In genomic region chr15:89378699-89379422, GRCh38 we compare ENCODE assay signal across 9 cellular contexts. TPM values are rescaled to one million over a fixed set of nuclear protein-coding genes. Genes with fewer than 3 reads are reported as not detected.
DNase-seq lines count a peak whose midpoint lies in the region; ATAC-seq and TF ChIP-seq lines count a peak whose summit lies in the region.
"Had no signal": no experiment of that assay in that cellular context is flagged by ENCODE, and none has a peak within 500 bp of the region (broad histone marks: within the 10 kb centered on the region; RNA-seq: fewer than 3 reads in every experiment).

No MANE protein-coding gene starts in this region.

- no peak for DNase-seq in dorsolateral prefrontal cortex
- no peak for DNase-seq in mesothelial cell of epicardium (ENCODE audit: low spot score in 2 of 2, unreplicated experiment in 2 of 2)
- no peak for DNase-seq in NOMO-1 treated with dmso at 0.1 percent for 144 hours (lab: John Stamatoyannopoulos, UW; ENCODE audit: unreplicated experiment)
- DNase-seq in stimulated activated CD4-positive, alpha-beta T cell treated with anti-CD3 and anti-CD28 coated beads, Interleukin-2, amount 100 ng/mL, for 48 hours, result no peak
- no peak for DNase-seq in activated CD4-positive, alpha-beta T cell treated with anti-CD3 and anti-CD28 coated beads, Interleukin-2, amount 50 U/mL, for 48 hours

- H3K4me3 Mint-ChIP-seq in mesothelial cell of epicardium, result peak overlapping the region; percentile 70

- H3K4me3 ChIP-seq in dorsolateral prefrontal cortex, result peak overlapping the region; percentile 3 to 63 (median 43)

- no peaks in the 10 kb centered on the region for H3K9me3 Mint-ChIP-seq in mesothelial cell of epicardium

- H3K27me3 Mint-ChIP-seq in mesothelial cell of epicardium (ENCODE audit: low read depth), result peaks cover 90% of the 10 kb centered on the region

- TF ChIP-seq CTCF in VCaP (conservative IDR thresholded peaks at IDR 0.05) (no peak), dorsolateral prefrontal cortex (IDR thresholded peaks at IDR 0.05 in 54 of 56, conservative IDR thresholded peaks at IDR 0.05 in 2 of 56; ENCODE audit: low read depth in 1 of 56, partially characterized antibody in 56 of 56) (no peak), mesothelial cell of epicardium (IDR thresholded peaks at IDR 0.05; ENCODE audit: unreplicated experiment) (no peak)

- H3K27ac Mint-ChIP-seq in mesothelial cell of epicardium, result peak overlapping the region; percentile 79

- H3K27ac ChIP-seq in VCaP (peak overlapping the region; percentile 82), dorsolateral prefrontal cortex (peak overlapping the region in 58 of 59 donors; percentile 43 to 92 (median 84)), temporal lobe (ENCODE audit: low read depth, low read length) (peak overlapping the region; percentile 65)
- H3K27ac ChIP-seq: right lobe of liver had no signal

- ATAC-seq in GM21423 (IDR thresholded peaks at IDR 0.05; ENCODE audit: unreplicated experiment), result no peak

- intact Hi-C loops in dorsolateral prefrontal cortex (cut with DNase I), result no loop called here

- H3K36me3 Mint-ChIP-seq in mesothelial cell of epicardium, result no peaks in the 10 kb centered on the region

- peaks cover 0 to 63% (median 20%) of the 10 kb centered on the region in 45 donors for H3K27me3 ChIP-seq in dorsolateral prefrontal cortex

- H3K4me1 Mint-ChIP-seq in mesothelial cell of epicardium, result peaks cover 35% of the 10 kb centered on the region

RNA-seq across cellular contexts. Expression of gene POLG, which starts 44.2 kb away (rescaled TPM):
- total RNA-seq in dorsolateral prefrontal cortex (10 to 100 TPM; 42.1 to 75.8 (median 58.1) TPM), mesothelial cell of epicardium (62.6 to 71.6 TPM (median 68.2 TPM) in 3 replicates), temporal lobe (27.5 TPM)
